In genomic region chr2:200406379-200406778, GRCh38 we compare ENCODE assay signal across 8 cellular contexts.
DNase-seq lines count a peak whose midpoint lies in the region; ATAC-seq and TF ChIP-seq lines count a peak whose summit lies in the region.

No MANE protein-coding gene starts in this region.

- TF ChIP-seq CTCF in left lung (IDR thresholded peaks at IDR 0.05) (no peak), GM20000 (IDR thresholded peaks at IDR 0.05; ENCODE audit: extremely low read depth, missing control alignments) (no peak)

- H3K4me3 ChIP-seq in left lung: no peak overlapping the region

- peak; percentile 75 for ATAC-seq in HG02678 (IDR thresholded peaks at IDR 0.05; ENCODE audit: unreplicated experiment)
- peak; percentile 37 for ATAC-seq in left lung
- no peak for ATAC-seq in esophagus mucosa

- peaks cover 18 to 58% of the 10 kb centered on the region in 2 donors for H3K4me1 ChIP-seq in left lung

- H3K9me3 ChIP-seq in left lung: no peaks in the 10 kb centered on the region

- H3K27ac ChIP-seq in left lung: peak overlapping the region; percentile 65 to 76

- intact Hi-C loops in left lung (cut with DNase I): no loop called here

- H3K27me3 ChIP-seq in left lung: no peaks in the 10 kb centered on the region

- DNase-seq in DMS53 treated with DMSO at 0.1 percent for 48 hours (lab: John Stamatoyannopoulos, UW; ENCODE audit: unreplicated experiment) (peak; percentile 56), SW480 (ENCODE audit: low spot score) (peak; percentile 76), left lung (no peak), GM20000 (ENCODE audit: low spot score) (no peak), middle frontal gyrus (ENCODE audit: extremely low spot score, low spot score) (no peak), NCI-H2196 treated with DMSO at 0.1 percent for 48 hours (lab: John Stamatoyannopoulos, UW; ENCODE audit: unreplicated experiment) (no peak)

- H3K36me3 ChIP-seq in left lung: no peaks in the 10 kb centered on the region

Comparison
In these comparisons a context has a peak if more than half of its experiments do, and no peak if none do; other contexts are left out.
1. DNase-seq: peak in DMS53 treated with DMSO at 0.1 percent for 48 hours (single experiment) and SW480 (single experiment); none in left lung (0 of 2), GM20000 (single experiment), middle frontal gyrus (single experiment) and NCI-H2196 treated with DMSO at 0.1 percent for 48 hours (single experiment).